In genomic region chr7:38558786-38559185, GRCh38 we compare ENCODE assay signal across 17 cellular contexts.
DNase-seq lines count a peak whose midpoint lies in the region; TF ChIP-seq lines count a peak whose summit lies in the region.
"Had no signal": no experiment of that assay in that cellular context is flagged by ENCODE, and none has a peak within 500 bp of the region (broad histone marks: within the 10 kb centered on the region; RNA-seq: fewer than 3 reads in every experiment).

No MANE protein-coding gene starts in this region.

- H2AK5ac ChIP-seq in neuronal stem cell (ENCODE audit: low read depth, low read length) = no peak overlapping the region

- H3K9ac ChIP-seq in endodermal cell (ENCODE audit: extremely low read depth, low read length, poor library complexity, severe bottlenecking) (no peak overlapping the region), neuronal stem cell (ENCODE audit: low read depth, low read length, poor library complexity) (no peak overlapping the region)

- no peaks in the 10 kb centered on the region for H3K9me3 Mint-ChIP-seq in endodermal cell

- H3K4me2 ChIP-seq in neuronal stem cell (ENCODE audit: insufficient read depth, low read length, poor library complexity, severe bottlenecking) = no peak overlapping the region
- H3K4me2 ChIP-seq: PC-9 had no signal

- H3K27me3 ChIP-seq in endodermal cell (ENCODE audit: control insufficient read depth, insufficient read depth, low read length, poor library complexity, severe bottlenecking) = no peaks in the 10 kb centered on the region
- no peaks in the 10 kb centered on the region for H3K27me3 ChIP-seq in neuronal stem cell (ENCODE audit: control insufficient read depth in 3 of 3, insufficient read depth in 3 of 3, low read depth in 1 of 3, low read length in 3 of 3)

- H3K27me3 Mint-ChIP-seq in endodermal cell (ENCODE audit: insufficient read depth) = no peaks in the 10 kb centered on the region

- no peaks in the 10 kb centered on the region for H3K79me1 ChIP-seq in neuronal stem cell (ENCODE audit: low read depth, low read length)

- no peak overlapping the region for H3K18ac ChIP-seq in neuronal stem cell (ENCODE audit: low read length)

- TF ChIP-seq CTCF in endodermal cell (conservative IDR thresholded peaks at IDR 0.05) = no peak

- peak overlapping the region; percentile 21 for H2BK15ac ChIP-seq in neuronal stem cell (ENCODE audit: low read length)

- no peak overlapping the region for H3K23ac ChIP-seq in neuronal stem cell (ENCODE audit: low read depth, low read length, poor library complexity)

- H3K4me3 ChIP-seq in endodermal cell (ENCODE audit: low read length) = no peak overlapping the region
- H3K4me3 ChIP-seq in neuronal stem cell (ENCODE audit: low read length in 2 of 2) = no peak overlapping the region
- H3K4me3 ChIP-seq: PC-9 had no signal

- H2BK120ac ChIP-seq in neuronal stem cell (ENCODE audit: low read depth, low read length) = no peak overlapping the region

- H3K27ac ChIP-seq in endodermal cell (ENCODE audit: low read depth, low read length) (peak overlapping the region; percentile 32), neuronal stem cell (replicated peaks; ENCODE audit: low read length) (no peak overlapping the region)
- H3K27ac ChIP-seq: PC-9, RWPE1 had no signal

- DNase-seq in HT1080 (ENCODE audit: low read depth) (peak; percentile 15), NCI-H69 (lab: John Stamatoyannopoulos, UW) (peak; percentile 80), endodermal cell (no peak), neuronal stem cell (ENCODE audit: low spot score) (no peak), T-helper 2 cell (no peak), NCI-H2029 treated with DMSO at 0.1 percent for 48 hours (lab: John Stamatoyannopoulos, UW) (no peak), DMS79 (lab: John Stamatoyannopoulos, UW) (no peak)
- DNase-seq: CD8-positive, alpha-beta memory T cell; DND-41; HCEC 1CT; NCI-H1105; NCI-H2081 treated with DMSO at 0.1 percent for 48 hours; NCI-H510A; NCI-H82; PC-9; SIG-M5 had no signal

- H3K9me3 ChIP-seq in endodermal cell (ENCODE audit: control insufficient read depth, low read length) (no peaks in the 10 kb centered on the region), neuronal stem cell (replicated peaks in 1 of 2; ENCODE audit: control insufficient read depth in 2 of 2, insufficient read depth in 1 of 2, low read depth in 1 of 2, low read length in 2 of 2) (peaks cover 0 to 3% of the 10 kb centered on the region in 2 donors)

- no peak overlapping the region for H3K14ac ChIP-seq in neuronal stem cell (ENCODE audit: low read length)

- H3K4me1 ChIP-seq in endodermal cell (ENCODE audit: control insufficient read depth, insufficient read depth, low read length) = no peaks in the 10 kb centered on the region
- H3K4me1 ChIP-seq in neuronal stem cell (ENCODE audit: control insufficient read depth in 2 of 2, insufficient read depth in 1 of 2, low read depth in 1 of 2, low read length in 2 of 2) = peaks cover 11 to 15% of the 10 kb centered on the region in 2 donors

- WGBS in endodermal cell (ENCODE audit: insufficient coverage in 1 of 2, insufficient read length in 1 of 2), 2 experiments = 88 to 91% methylated on average over 3 of the region's 3 CpGs
- WGBS in neuronal stem cell (ENCODE audit: extremely low coverage in 2 of 2, insufficient read length in 2 of 2, insufficient replicate concordance in 1 of 2), 2 donors = no CpG with 5 or more reads among the region's 3 CpGs

- H3K27ac Mint-ChIP-seq in endodermal cell = no peak overlapping the region

- H2BK5ac ChIP-seq in neuronal stem cell (ENCODE audit: low read length) = no peak overlapping the region

- no peak overlapping the region for H3K4ac ChIP-seq in neuronal stem cell (ENCODE audit: low read length)

- H3K4me3 Mint-ChIP-seq in endodermal cell = no peak overlapping the region
- H3K4me3 Mint-ChIP-seq: CD8-positive, alpha-beta memory T cell had no signal

- H2AFZ ChIP-seq in neuronal stem cell (ENCODE audit: low read length) = no peak overlapping the region
- H2AFZ ChIP-seq: PC-9 had no signal

- H3K4me1 Mint-ChIP-seq in endodermal cell = peaks cover 2% of the 10 kb centered on the region
- H3K4me1 Mint-ChIP-seq: CD8-positive, alpha-beta memory T cell had no signal

- no peak overlapping the region for H4K8ac ChIP-seq in neuronal stem cell (ENCODE audit: low read depth, low read length)

- H4K91ac ChIP-seq in neuronal stem cell (ENCODE audit: low read depth, low read length, poor library complexity) = no peak overlapping the region

- H2BK12ac ChIP-seq in neuronal stem cell (ENCODE audit: low read length) = no peak overlapping the region

- H3K36me3 ChIP-seq in endodermal cell (ENCODE audit: control insufficient read depth, insufficient read depth, low read length) (no peaks in the 10 kb centered on the region), neuronal stem cell (replicated peaks in 1 of 2; ENCODE audit: control insufficient read depth in 2 of 2, insufficient read depth in 2 of 2, low read length in 2 of 2) (no peaks in the 10 kb centered on the region)

- H3K36me3 Mint-ChIP-seq in endodermal cell (ENCODE audit: low read depth) = no peaks in the 10 kb centered on the region

Comparison
In these comparisons a context has a peak if more than half of its experiments do, and no peak if none do; other contexts are left out.
1. DNase-seq: peak in HT1080 (single experiment) and NCI-H69 (single experiment); none in endodermal cell (single experiment), neuronal stem cell (single experiment), T-helper 2 cell (0 of 5), NCI-H2029 treated with DMSO at 0.1 percent for 48 hours (single experiment) and DMS79 (single experiment).